In genomic region chr22:21641417-21641794, GRCh38 we compare ENCODE assay signal across 8 cellular contexts. TPM values are rescaled to one million over a fixed set of nuclear protein-coding genes. Genes with fewer than 3 reads are reported as not detected.
DNase-seq lines count a peak whose midpoint lies in the region; ATAC-seq and TF ChIP-seq lines count a peak whose summit lies in the region.

No MANE protein-coding gene starts in this region.

- peak; percentile 7 for ATAC-seq in GM21528 (IDR thresholded peaks at IDR 0.05; ENCODE audit: low FRiP score, unreplicated experiment)

- H3K36me3 Mint-ChIP-seq in Caco-2 (ENCODE audit: insufficient read depth, unreplicated experiment): peaks cover 31% of the 10 kb centered on the region

- no peaks in the 10 kb centered on the region for H3K9me3 Mint-ChIP-seq in Caco-2 (ENCODE audit: unreplicated experiment)

- H3K9ac ChIP-seq in NT2/D1 (ENCODE audit: insufficient read length, low read depth): peak overlapping the region; percentile 76
- H3K9ac ChIP-seq in stomach smooth muscle (ENCODE audit: low read length in 2 of 2): peak overlapping the region; percentile 36 to 73

- peaks cover 19% of the 10 kb centered on the region for H3K4me1 Mint-ChIP-seq in Caco-2 (ENCODE audit: low read depth, unreplicated experiment)

- peak; percentile 50 to 74 for TF ChIP-seq CTCF in Caco-2 (IDR thresholded peaks at IDR 0.05; ENCODE audit: insufficient read depth in 1 of 2, low read depth in 1 of 2, low read length in 1 of 2, severe bottlenecking in 1 of 2, unreplicated experiment in 1 of 2)

- POLR2A ChIA-PET in Caco-2 (lab: Charles Lee): interaction anchor here (2.3 to 3.1 kb wide), 3 partner anchors 8 to 12 kb away, joined by 9 to 81 read pairs (median 15); partner anchors contain the start of genes CCDC116 and YDJC

- DNase-seq in Caco-2: peak; percentile 69 to 71
- DNase-seq in NT2/D1 (ENCODE audit: low read depth, low spot score): no peak
- DNase-seq in caudate nucleus (lab: John Stamatoyannopoulos, UW): peak in 20 of 61 donors; percentile 7 to 60 (median 38)
- peak; percentile 65 for DNase-seq in kidney tubule cell (ENCODE audit: low spot score)
- DNase-seq in activated gamma-delta T cell (lab: John Stamatoyannopoulos, UW): no peak
- DNase-seq in middle frontal gyrus (ENCODE audit: extremely low spot score, low spot score): no peak

- peak overlapping the region; percentile 85 for H3K27ac Mint-ChIP-seq in Caco-2 (ENCODE audit: unreplicated experiment)

- CTCF ChIA-PET in Caco-2 (lab: Charles Lee): interaction anchor here (0.5 to 3.3 kb wide), 14 partner anchors 11 to 48 kb away, joined by 3 to 179 read pairs (median 6); partner anchors contain the start of genes CCDC116, PPIL2 and YDJC

- H3K27ac ChIP-seq in caudate nucleus (ENCODE audit: low read depth, low read length) (peak overlapping the region; percentile 9), stomach smooth muscle (ENCODE audit: low read length) (peak overlapping the region; percentile 41)

- H3K36me3 ChIP-seq in Caco-2 (ENCODE audit: control insufficient read depth, insufficient read depth, low read length) (no peaks in the 10 kb centered on the region; the same call in 1 of the 2 replicates), NT2/D1 (ENCODE audit: insufficient read depth, insufficient read length, low read length) (peaks cover 15% of the 10 kb centered on the region), stomach smooth muscle (ENCODE audit: control insufficient read depth in 2 of 2, insufficient read depth in 2 of 2, low read length in 2 of 2) (peaks cover 0 to 4% of the 10 kb centered on the region in 2 donors)

- no peaks in the 10 kb centered on the region for H3K27me3 Mint-ChIP-seq in Caco-2 (ENCODE audit: insufficient read depth, unreplicated experiment)

- BruUV-seq in Caco-2 (replicated peaks; lab: Mats Ljungman, UMichigan): TSS peak; percentile 87

- intact Hi-C loops in Caco-2 (cut with micrococcal nuclease; ENCODE audit: unreplicated experiment): loop anchor here (1.0 kb wide), 1 partner anchor 11 kb away; the partner anchor contains the start of gene YDJC

- H3K4me1 ChIP-seq in Caco-2 (peaks cover 29% of the 10 kb centered on the region), NT2/D1 (ENCODE audit: insufficient read depth, insufficient read length) (peaks cover 12% of the 10 kb centered on the region), stomach smooth muscle (ENCODE audit: control insufficient read depth, insufficient read depth, low read length) (peaks cover 23% of the 10 kb centered on the region)

- H3K9me3 ChIP-seq in Caco-2 (no peaks in the 10 kb centered on the region), NT2/D1 (ENCODE audit: insufficient read depth, low read length) (no peaks in the 10 kb centered on the region), stomach smooth muscle (ENCODE audit: control insufficient read depth in 2 of 2, low read length in 2 of 2) (no peaks in the 10 kb centered on the region)

- H3K4me3 ChIP-seq in Caco-2 (ENCODE audit: low read depth, low read length) (peak overlapping the region; percentile 62), NT2/D1 (ENCODE audit: insufficient read length, low read depth) (peak overlapping the region; percentile 84), stomach smooth muscle (ENCODE audit: low read length in 2 of 2) (peak overlapping the region; percentile 37 to 87)

- H3K27me3 ChIP-seq in Caco-2 (replicated peaks; ENCODE audit: control insufficient read depth, insufficient read depth, low read length) (no peaks in the 10 kb centered on the region), NT2/D1 (ENCODE audit: insufficient read depth, insufficient read length) (no peaks in the 10 kb centered on the region), stomach smooth muscle (ENCODE audit: control insufficient read depth in 1 of 2, insufficient read depth in 2 of 2, low read length in 2 of 2) (no peaks in the 10 kb centered on the region)

- H3K4me3 Mint-ChIP-seq in Caco-2 (ENCODE audit: unreplicated experiment): peak overlapping the region; percentile 80

RNA-seq across cellular contexts. Expression of gene SDF2L1, which starts 0.7 kb away (rescaled TPM):
- total RNA-seq in Caco-2 (2022): 48.5 and 49.6 TPM in 2 replicates

RNA-seq across cellular contexts. Expression of gene CCDC116, which starts 8.8 kb away (rescaled TPM):
- total RNA-seq in Caco-2 (2022): not detected in 2 replicates

RNA-seq across cellular contexts. Expression of gene YDJC, which starts 11.6 kb away (rescaled TPM):
- total RNA-seq in Caco-2 (2022): 55.9 and 60.0 TPM in 2 replicates

RNA-seq across cellular contexts. Expression of gene PPIL2, which starts 24.4 kb away (rescaled TPM):
- 53.2 and 55.0 TPM in 2 replicates for total RNA-seq in Caco-2 (2022)

Comparison
In these comparisons a context has a peak if more than half of its experiments do, and no peak if none do; other contexts are left out.
1. DNase-seq: peak in Caco-2 (2 of 2) and kidney tubule cell (single experiment); none in NT2/D1 (single experiment), activated gamma-delta T cell (single experiment) and middle frontal gyrus (single experiment).
2. Peak in every context shown above with its lines, with median percentiles within 50 percentile points of each other: H3K4me3 ChIP-seq.